ENCODE assay signal across 1 cellular context in the genomic region with DNA sequence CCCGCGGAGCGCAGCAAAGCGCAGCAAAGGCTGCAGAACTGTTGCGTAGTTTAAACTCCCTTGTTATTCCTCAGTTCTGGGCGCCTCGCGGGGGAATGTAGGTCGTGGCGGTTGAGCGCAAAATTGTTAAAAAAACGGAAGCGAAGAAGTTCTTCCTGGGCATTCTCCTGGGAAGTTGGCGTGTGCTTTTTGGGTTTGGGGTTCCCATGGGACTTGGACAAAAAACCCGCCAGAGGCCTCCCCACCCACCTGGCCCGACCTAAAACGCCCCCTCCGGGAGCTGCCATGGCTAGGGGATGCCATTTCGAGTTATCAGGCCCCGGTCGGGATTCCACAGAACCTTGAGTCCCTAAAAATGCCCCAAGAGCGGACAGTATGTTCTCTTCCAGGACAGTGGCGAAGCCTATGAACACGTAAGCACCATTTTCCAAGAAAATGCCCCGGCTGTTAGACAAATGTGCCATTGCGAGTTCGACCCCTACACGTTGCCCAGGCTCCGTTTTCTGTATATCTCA.
TF ChIP-seq lines count a peak whose summit lies in the region.

No MANE protein-coding gene starts in this region.

TF ChIP-seq in GM23338, 12 proteins besides CTCF, POLR2A, EP300 and RAD21 (continued from another document):
- TF ChIP-seq, protein P1, sequence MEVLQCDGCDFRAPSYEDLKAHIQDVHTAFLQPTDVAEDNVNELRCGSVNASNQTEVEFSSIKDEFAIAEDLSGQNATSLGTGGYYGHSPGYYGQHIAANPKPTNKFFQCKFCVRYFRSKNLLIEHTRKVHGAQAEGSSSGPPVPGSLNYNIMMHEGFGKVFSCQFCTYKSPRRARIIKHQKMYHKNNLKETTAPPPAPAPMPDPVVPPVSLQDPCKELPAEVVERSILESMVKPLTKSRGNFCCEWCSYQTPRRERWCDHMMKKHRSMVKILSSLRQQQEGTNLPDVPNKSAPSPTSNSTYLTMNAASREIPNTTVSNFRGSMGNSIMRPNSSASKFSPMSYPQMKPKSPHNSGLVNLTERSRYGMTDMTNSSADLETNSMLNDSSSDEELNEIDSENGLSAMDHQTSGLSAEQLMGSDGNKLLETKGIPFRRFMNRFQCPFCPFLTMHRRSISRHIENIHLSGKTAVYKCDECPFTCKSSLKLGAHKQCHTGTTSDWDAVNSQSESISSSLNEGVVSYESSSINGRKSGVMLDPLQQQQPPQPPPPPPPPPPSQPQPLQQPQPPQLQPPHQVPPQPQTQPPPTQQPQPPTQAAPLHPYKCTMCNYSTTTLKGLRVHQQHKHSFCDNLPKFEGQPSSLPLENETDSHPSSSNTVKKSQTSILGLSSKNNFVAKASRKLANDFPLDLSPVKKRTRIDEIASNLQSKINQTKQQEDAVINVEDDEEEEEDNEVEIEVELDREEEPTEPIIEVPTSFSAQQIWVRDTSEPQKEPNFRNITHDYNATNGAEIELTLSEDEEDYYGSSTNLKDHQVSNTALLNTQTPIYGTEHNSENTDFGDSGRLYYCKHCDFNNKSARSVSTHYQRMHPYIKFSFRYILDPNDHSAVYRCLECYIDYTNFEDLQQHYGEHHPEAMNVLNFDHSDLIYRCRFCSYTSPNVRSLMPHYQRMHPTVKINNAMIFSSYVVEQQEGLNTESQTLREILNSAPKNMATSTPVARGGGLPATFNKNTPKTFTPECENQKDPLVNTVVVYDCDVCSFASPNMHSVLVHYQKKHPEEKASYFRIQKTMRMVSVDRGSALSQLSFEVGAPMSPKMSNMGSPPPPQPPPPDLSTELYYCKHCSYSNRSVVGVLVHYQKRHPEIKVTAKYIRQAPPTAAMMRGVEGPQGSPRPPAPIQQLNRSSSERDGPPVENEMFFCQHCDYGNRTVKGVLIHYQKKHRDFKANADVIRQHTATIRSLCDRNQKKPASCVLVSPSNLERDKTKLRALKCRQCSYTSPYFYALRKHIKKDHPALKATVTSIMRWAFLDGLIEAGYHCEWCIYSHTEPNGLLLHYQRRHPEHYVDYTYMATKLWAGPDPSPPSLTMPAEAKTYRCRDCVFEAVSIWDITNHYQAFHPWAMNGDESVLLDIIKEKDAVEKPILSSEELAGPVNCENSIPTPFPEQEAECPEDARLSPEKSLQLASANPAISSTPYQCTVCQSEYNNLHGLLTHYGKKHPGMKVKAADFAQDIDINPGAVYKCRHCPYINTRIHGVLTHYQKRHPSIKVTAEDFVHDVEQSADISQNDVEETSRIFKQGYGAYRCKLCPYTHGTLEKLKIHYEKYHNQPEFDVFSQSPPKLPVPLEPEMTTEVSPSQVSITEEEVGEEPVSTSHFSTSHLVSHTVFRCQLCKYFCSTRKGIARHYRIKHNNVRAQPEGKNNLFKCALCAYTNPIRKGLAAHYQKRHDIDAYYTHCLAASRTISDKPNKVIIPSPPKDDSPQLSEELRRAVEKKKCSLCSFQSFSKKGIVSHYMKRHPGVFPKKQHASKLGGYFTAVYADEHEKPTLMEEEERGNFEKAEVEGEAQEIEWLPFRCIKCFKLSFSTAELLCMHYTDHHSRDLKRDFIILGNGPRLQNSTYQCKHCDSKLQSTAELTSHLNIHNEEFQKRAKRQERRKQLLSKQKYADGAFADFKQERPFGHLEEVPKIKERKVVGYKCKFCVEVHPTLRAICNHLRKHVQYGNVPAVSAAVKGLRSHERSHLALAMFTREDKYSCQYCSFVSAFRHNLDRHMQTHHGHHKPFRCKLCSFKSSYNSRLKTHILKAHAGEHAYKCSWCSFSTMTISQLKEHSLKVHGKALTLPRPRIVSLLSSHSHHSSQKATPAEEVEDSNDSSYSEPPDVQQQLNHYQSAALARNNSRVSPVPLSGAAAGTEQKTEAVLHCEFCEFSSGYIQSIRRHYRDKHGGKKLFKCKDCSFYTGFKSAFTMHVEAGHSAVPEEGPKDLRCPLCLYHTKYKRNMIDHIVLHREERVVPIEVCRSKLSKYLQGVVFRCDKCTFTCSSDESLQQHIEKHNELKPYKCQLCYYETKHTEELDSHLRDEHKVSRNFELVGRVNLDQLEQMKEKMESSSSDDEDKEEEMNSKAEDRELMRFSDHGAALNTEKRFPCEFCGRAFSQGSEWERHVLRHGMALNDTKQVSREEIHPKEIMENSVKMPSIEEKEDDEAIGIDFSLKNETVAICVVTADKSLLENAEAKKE (CRISPR knock-in tag; IDR thresholded peaks at IDR 0.05), result no peak
- TF ChIP-seq, protein P2, sequence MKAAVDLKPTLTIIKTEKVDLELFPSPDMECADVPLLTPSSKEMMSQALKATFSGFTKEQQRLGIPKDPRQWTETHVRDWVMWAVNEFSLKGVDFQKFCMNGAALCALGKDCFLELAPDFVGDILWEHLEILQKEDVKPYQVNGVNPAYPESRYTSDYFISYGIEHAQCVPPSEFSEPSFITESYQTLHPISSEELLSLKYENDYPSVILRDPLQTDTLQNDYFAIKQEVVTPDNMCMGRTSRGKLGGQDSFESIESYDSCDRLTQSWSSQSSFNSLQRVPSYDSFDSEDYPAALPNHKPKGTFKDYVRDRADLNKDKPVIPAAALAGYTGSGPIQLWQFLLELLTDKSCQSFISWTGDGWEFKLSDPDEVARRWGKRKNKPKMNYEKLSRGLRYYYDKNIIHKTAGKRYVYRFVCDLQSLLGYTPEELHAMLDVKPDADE (IDR thresholded peaks at IDR 0.05), result no peak
- no peak for TF ChIP-seq JUNB (IDR thresholded peaks at IDR 0.05; ENCODE audit: unreplicated experiment)
- TF ChIP-seq NANOG (IDR thresholded peaks at IDR 0.05; ENCODE audit: borderline replicate concordance), result no peak
- TF ChIP-seq EZH2 (IDR thresholded peaks at IDR 0.05; ENCODE audit: low read depth, unreplicated experiment), result no peak
- TF ChIP-seq, protein P3, sequence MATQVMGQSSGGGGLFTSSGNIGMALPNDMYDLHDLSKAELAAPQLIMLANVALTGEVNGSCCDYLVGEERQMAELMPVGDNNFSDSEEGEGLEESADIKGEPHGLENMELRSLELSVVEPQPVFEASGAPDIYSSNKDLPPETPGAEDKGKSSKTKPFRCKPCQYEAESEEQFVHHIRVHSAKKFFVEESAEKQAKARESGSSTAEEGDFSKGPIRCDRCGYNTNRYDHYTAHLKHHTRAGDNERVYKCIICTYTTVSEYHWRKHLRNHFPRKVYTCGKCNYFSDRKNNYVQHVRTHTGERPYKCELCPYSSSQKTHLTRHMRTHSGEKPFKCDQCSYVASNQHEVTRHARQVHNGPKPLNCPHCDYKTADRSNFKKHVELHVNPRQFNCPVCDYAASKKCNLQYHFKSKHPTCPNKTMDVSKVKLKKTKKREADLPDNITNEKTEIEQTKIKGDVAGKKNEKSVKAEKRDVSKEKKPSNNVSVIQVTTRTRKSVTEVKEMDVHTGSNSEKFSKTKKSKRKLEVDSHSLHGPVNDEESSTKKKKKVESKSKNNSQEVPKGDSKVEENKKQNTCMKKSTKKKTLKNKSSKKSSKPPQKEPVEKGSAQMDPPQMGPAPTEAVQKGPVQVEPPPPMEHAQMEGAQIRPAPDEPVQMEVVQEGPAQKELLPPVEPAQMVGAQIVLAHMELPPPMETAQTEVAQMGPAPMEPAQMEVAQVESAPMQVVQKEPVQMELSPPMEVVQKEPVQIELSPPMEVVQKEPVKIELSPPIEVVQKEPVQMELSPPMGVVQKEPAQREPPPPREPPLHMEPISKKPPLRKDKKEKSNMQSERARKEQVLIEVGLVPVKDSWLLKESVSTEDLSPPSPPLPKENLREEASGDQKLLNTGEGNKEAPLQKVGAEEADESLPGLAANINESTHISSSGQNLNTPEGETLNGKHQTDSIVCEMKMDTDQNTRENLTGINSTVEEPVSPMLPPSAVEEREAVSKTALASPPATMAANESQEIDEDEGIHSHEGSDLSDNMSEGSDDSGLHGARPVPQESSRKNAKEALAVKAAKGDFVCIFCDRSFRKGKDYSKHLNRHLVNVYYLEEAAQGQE (IDR thresholded peaks at IDR 0.05; ENCODE audit: unreplicated experiment), result no peak
- no peak for TF ChIP-seq CREB1 (CRISPR knock-in tag; IDR thresholded peaks at IDR 0.05; ENCODE audit: low read depth)
- no peak for TF ChIP-seq ZNF114 (CRISPR knock-in tag; IDR thresholded peaks at IDR 0.05)
- no peak for TF ChIP-seq STAT1 (IDR thresholded peaks at IDR 0.05; ENCODE audit: unreplicated experiment)
TF ChIP-seq in GM23338: peak in this region for 0.
